21 cellular contexts compared by ENCODE assay signal in genomic region chr5:32563614-32564013, GRCh38. TPM values are rescaled to one million over a fixed set of nuclear protein-coding genes. Genes with fewer than 3 reads are reported as not detected.
DNase-seq lines count a peak whose midpoint lies in the region; ATAC-seq and TF ChIP-seq lines count a peak whose summit lies in the region.
"Had no signal": no experiment of that assay in that cellular context is flagged by ENCODE, and none has a peak within 500 bp of the region (broad histone marks: within the 10 kb centered on the region; RNA-seq: fewer than 3 reads in every experiment).

No MANE protein-coding gene starts in this region.

- H3K4me3 ChIP-seq in right cardiac atrium (ENCODE audit: low read length) (no peak overlapping the region), left ventricle myocardium inferior (no peak overlapping the region)
- H3K4me3 ChIP-seq: BLaER1, GM12878, HAP-1 had no signal

- peaks cover 7% of the 10 kb centered on the region for H3K9me3 Mint-ChIP-seq in nephron progenitor cell
- H3K9me3 Mint-ChIP-seq: CD4-positive, alpha-beta T cell; CD8-positive, alpha-beta memory T cell; HFFc6 had no signal

- peak; percentile 48 for ATAC-seq in Right ventricle myocardium inferior
- ATAC-seq in right cardiac atrium = no peak
- ATAC-seq in GM19324 (IDR thresholded peaks at IDR 0.05; ENCODE audit: low FRiP score, unreplicated experiment) = no peak
- ATAC-seq: GM12878 had no signal

- H3K36me3 Mint-ChIP-seq in nephron progenitor cell (ENCODE audit: low read depth) = no peaks in the 10 kb centered on the region

- peaks cover 2% of the 10 kb centered on the region for H3K9me3 ChIP-seq in right cardiac atrium (ENCODE audit: control insufficient read depth, low read length)
- H3K9me3 ChIP-seq in left ventricle myocardium inferior (replicated peaks) = peaks cover 10% of the 10 kb centered on the region
- H3K9me3 ChIP-seq: HAP-1 had no signal

- no peaks in the 10 kb centered on the region for H3K27me3 Mint-ChIP-seq in nephron progenitor cell (ENCODE audit: low read depth, poor library complexity)
- H3K27me3 Mint-ChIP-seq: B cell; CD4-positive, alpha-beta T cell; CD8-positive, alpha-beta memory T cell had no signal

- no peaks in the 10 kb centered on the region for H3K36me3 ChIP-seq in left ventricle myocardium inferior
- H3K36me3 ChIP-seq: BLaER1, HAP-1 had no signal

- H3K4me1 ChIP-seq in right cardiac atrium (ENCODE audit: control insufficient read depth, insufficient read depth, low read length) (peaks cover 2% of the 10 kb centered on the region), left ventricle myocardium inferior (no peaks in the 10 kb centered on the region)
- H3K4me1 ChIP-seq: HAP-1 had no signal

- WGBS in right cardiac atrium = 91% methylated on average over 2 of the region's 2 CpGs

- H3K4me1 Mint-ChIP-seq in nephron progenitor cell = peaks cover 25% of the 10 kb centered on the region

- H3K4me3 Mint-ChIP-seq in nephron progenitor cell = no peak overlapping the region
- H3K4me3 Mint-ChIP-seq: B cell; CD4-positive, alpha-beta T cell; CD8-positive, alpha-beta memory T cell; HFFc6 had no signal

- peak overlapping the region; percentile 58 for H3K27ac Mint-ChIP-seq in nephron progenitor cell
- H3K27ac Mint-ChIP-seq: B cell; CD4-positive, alpha-beta T cell; HFFc6 had no signal

- DNase-seq in Right ventricle myocardium inferior (ENCODE audit: missing footprints) = no peak
- DNase-seq in right cardiac atrium = no peak
- DNase-seq in left ventricle myocardium inferior = no peak
- DNase-seq in cardiac septum (ENCODE audit: low spot score) = no peak
- no peak for DNase-seq in nephron progenitor cell
- DNase-seq in NCI-H446 treated with DMSO at 0.1 percent for 48 hours (lab: John Stamatoyannopoulos, UW) = no peak
- DNase-seq: CD4-positive, alpha-beta T cell; CD8-positive, alpha-beta memory T cell; DMS 273 treated with DMSO at 0.1 percent for 48 hours; DMS79; EL; GDM1; GOT3 had no signal

- H3K27me3 ChIP-seq in right cardiac atrium (ENCODE audit: control insufficient read depth, insufficient read depth) = no peaks in the 10 kb centered on the region
- no peaks in the 10 kb centered on the region for H3K27me3 ChIP-seq in left ventricle myocardium inferior (ENCODE audit: low read depth)
- H3K27me3 ChIP-seq: BLaER1 had no signal

- intact Hi-C loops in Right ventricle myocardium inferior (cut with DNase I) (no loop called here), right cardiac atrium (cut with DNase I) (no loop called here), left ventricle myocardium inferior (cut with micrococcal nuclease) (no loop called here), cardiac septum (cut with DNase I) (no loop called here)

- H3K27ac ChIP-seq in right cardiac atrium (ENCODE audit: low read length) (no peak overlapping the region), left ventricle myocardium inferior (replicated peaks) (peak overlapping the region; percentile 30)
- H3K27ac ChIP-seq: 22Rv1, BLaER1, C4-2B had no signal

- no peak for TF ChIP-seq CTCF in left ventricle myocardium inferior (IDR thresholded peaks at IDR 0.05; ENCODE audit: borderline replicate concordance)
- TF ChIP-seq CTCF in nephron progenitor cell (IDR thresholded peaks at IDR 0.05) = no peak

RNA-seq across cellular contexts. Expression of gene SUB1, which starts 21.7 kb away (rescaled TPM):
- total RNA-seq in Right ventricle myocardium inferior (187 TPM), right cardiac atrium (100 to 1,000 TPM; 209 to 237 (median 223) TPM), left ventricle myocardium inferior (222 TPM), cardiac septum (180 TPM)
- polyA plus RNA-seq in right cardiac atrium = 201 TPM
